8 cellular contexts compared by ENCODE assay signal in the genomic region with DNA sequence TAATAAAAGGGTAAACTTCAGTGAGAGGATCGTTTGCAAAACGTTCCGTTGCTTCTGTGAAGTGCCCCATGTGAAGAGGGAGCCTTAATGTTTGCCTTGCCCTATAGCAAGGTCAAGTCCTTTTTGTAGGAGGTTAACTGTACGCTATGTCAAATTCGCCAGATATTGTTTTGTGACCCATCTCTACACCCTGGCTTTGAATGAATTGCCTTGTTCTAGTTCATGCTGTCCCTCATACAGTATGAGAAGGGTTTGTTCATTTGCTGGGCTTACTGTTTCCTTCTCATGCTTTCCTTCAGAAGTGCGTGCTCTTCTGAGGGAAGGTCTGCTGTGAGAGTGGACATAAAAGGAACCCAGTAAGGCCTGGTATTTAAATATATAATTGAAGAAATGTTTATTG. TPM values are rescaled to one million over a fixed set of nuclear protein-coding genes. Genes with fewer than 3 reads are reported as not detected.
DNase-seq lines count a peak whose midpoint lies in the region; ATAC-seq and TF ChIP-seq lines count a peak whose summit lies in the region.

No MANE protein-coding gene starts in this region.

- ATAC-seq in gastroesophageal sphincter (no peak), HG03442 (IDR thresholded peaks at IDR 0.05; ENCODE audit: unreplicated experiment) (no peak), GM19328 (IDR thresholded peaks at IDR 0.05; ENCODE audit: unreplicated experiment) (no peak)

- H3K4me2 ChIP-seq in skeletal muscle satellite cell (ENCODE audit: low read length): peak overlapping the region; percentile 92

- peak overlapping the region; percentile 87 for H3K9ac ChIP-seq in skeletal muscle satellite cell (ENCODE audit: low read depth, low read length)

- H3K27me3 ChIP-seq in gastroesophageal sphincter: no peaks in the 10 kb centered on the region
- no peaks in the 10 kb centered on the region for H3K27me3 ChIP-seq in skeletal muscle satellite cell (ENCODE audit: control insufficient read depth, insufficient read depth, low read length)

- TF ChIP-seq EP300 in gastroesophageal sphincter (IDR thresholded peaks at IDR 0.05): no peak

- H3K27ac ChIP-seq in HEK293 (ENCODE audit: extremely low read depth, low read depth, low read length): no peak overlapping the region
- H3K27ac ChIP-seq in VCaP: peak overlapping the region; percentile 88
- H3K27ac ChIP-seq in gastroesophageal sphincter: peak overlapping the region in 3 of 4 donors; percentile 91 to 99 (median 95)
- H3K27ac ChIP-seq in RWPE1: no peak overlapping the region

- no peaks in the 10 kb centered on the region for H3K9me3 ChIP-seq in HEK293 (ENCODE audit: control insufficient read depth, insufficient read depth, low read depth, low read length)
- H3K9me3 ChIP-seq in gastroesophageal sphincter: no peaks in the 10 kb centered on the region
- no peaks in the 10 kb centered on the region for H3K9me3 ChIP-seq in skeletal muscle satellite cell (replicated peaks; ENCODE audit: low read length)

- H3K4me1 ChIP-seq in HEK293 (ENCODE audit: control insufficient read depth, insufficient read depth, low read length): peaks cover 13% of the 10 kb centered on the region
- peaks cover 12 to 62% (median 26%) of the 10 kb centered on the region in 3 donors for H3K4me1 ChIP-seq in gastroesophageal sphincter
- H3K4me1 ChIP-seq in skeletal muscle satellite cell (ENCODE audit: control insufficient read depth, insufficient read depth, low read length): peaks cover 22% of the 10 kb centered on the region

- TF ChIP-seq POLR2A in gastroesophageal sphincter (IDR thresholded peaks at IDR 0.05): no peak

- WGBS in gastroesophageal sphincter (ENCODE audit: low coverage in 1 of 2), 2 donors: 20 to 23% methylated on average over 6 of the region's 6 CpGs

- H3K36me3 ChIP-seq in HEK293 (ENCODE audit: control insufficient read depth in 2 of 2, insufficient read depth in 1 of 2, low read length in 2 of 2): no peaks in the 10 kb centered on the region; a peak in 1 of 3 replicates
- H3K36me3 ChIP-seq in gastroesophageal sphincter: peaks cover 0 to under 1% of the 10 kb centered on the region in 2 donors
- no peaks in the 10 kb centered on the region for H3K36me3 ChIP-seq in skeletal muscle satellite cell (ENCODE audit: insufficient read depth, low read length)

- no peak for DNase-seq in RWPE1 (ENCODE audit: low spot score)
- DNase-seq in G401 (ENCODE audit: low spot score): no peak

- H3K4me3 ChIP-seq in HEK293 (ENCODE audit: low read depth, low read length): peak overlapping the region; percentile 93
- peak overlapping the region; percentile 86 to 89 for H3K4me3 ChIP-seq in gastroesophageal sphincter
- peak overlapping the region; percentile 95 for H3K4me3 ChIP-seq in skeletal muscle satellite cell (ENCODE audit: low read length)

- POLR2A ChIA-PET in HEK293 (lab: Yijun Ruan, JAX): interaction anchor here (0.7 to 2.3 kb wide), 3 partner anchors 10 to 22 kb away, joined by 3 to 16 read pairs (median 3); no protein-coding TSS in a partner anchor
- POLR2A ChIA-PET in RWPE1 (lab: Yijun Ruan, JAX; ENCODE audit: low non-redundant PET): no interaction called here

- in situ Hi-C loops in G401 (cut with HindIII; ENCODE audit: low sequenced_read_pairs): no loop called here

- CTCF ChIA-PET in HEK293 (lab: Yijun Ruan, JAX) (interaction anchor here (1.6 kb wide), 1 partner anchor 145 kb away, joined by 5 read pairs; no protein-coding TSS in a partner anchor), RWPE1 (lab: Yijun Ruan, JAX) (interaction anchor here (0.5 kb wide), 1 partner anchor 774 kb away, joined by 3 read pairs; no protein-coding TSS in a partner anchor)

- TF ChIP-seq CTCF in HEK293 (tag by site-specific recombination; IDR thresholded peaks at IDR 0.05) (no peak), VCaP (conservative IDR thresholded peaks at IDR 0.05) (no peak), gastroesophageal sphincter (IDR thresholded peaks at IDR 0.05) (no peak), RWPE1 (conservative IDR thresholded peaks at IDR 0.05; ENCODE audit: low read depth) (no peak)

TF ChIP-seq in HEK293, 187 proteins besides CTCF, POLR2A, EP300 and RAD21:
- TF ChIP-seq ZNF16 (tag by site-specific recombination; IDR thresholded peaks at IDR 0.05; ENCODE audit: low read depth) (no peak), ZNF24 (tag by site-specific recombination; IDR thresholded peaks at IDR 0.05) (no peak), ZFHX2 (tag by site-specific recombination; conservative IDR thresholded peaks at IDR 0.05) (no peak), GFI1B (tag by site-specific recombination; IDR thresholded peaks at IDR 0.05) (no peak), ZNF223 (tag by site-specific recombination; IDR thresholded peaks at IDR 0.05) (no peak)

RNA-seq across cellular contexts. Expression of gene MAP3K3, which starts 1.6 kb away (rescaled TPM):
- total RNA-seq in gastroesophageal sphincter: 100 to 1,000 TPM in 1 of 4 donors, 10 to 100 TPM in 3; 64.9 to 108 (median 85.7) TPM
- total RNA-seq in skeletal muscle satellite cell (2012; rRNA removed): 20.0 and 20.1 TPM in 2 replicates
- total RNA-seq in G401 (2014; rRNA removed; shearing (Covaris generic)): 9.1 and 13.8 TPM in 2 replicates

RNA-seq across cellular contexts. Expression of gene TACO1, which starts 23.1 kb away (rescaled TPM):
- total RNA-seq in gastroesophageal sphincter: 10 to 100 TPM; 11.4 to 18.3 (median 14.6) TPM
- 21.0 and 24.1 TPM in 2 replicates for total RNA-seq in skeletal muscle satellite cell (2012; rRNA removed)
- 63.9 and 64.6 TPM in 2 replicates for total RNA-seq in G401 (2014; rRNA removed; shearing (Covaris generic))

Comparison
In these comparisons a context has a peak if more than half of its experiments do, and no peak if none do; other contexts are left out.
1. H3K27ac ChIP-seq: peak in VCaP (single experiment) and gastroesophageal sphincter (3 of 4); none in HEK293 (single experiment) and RWPE1 (single experiment).
2. Peak in every context shown above with its lines, with median percentiles within 50 percentile points of each other: H3K4me3 ChIP-seq.